In the genomic region with DNA sequence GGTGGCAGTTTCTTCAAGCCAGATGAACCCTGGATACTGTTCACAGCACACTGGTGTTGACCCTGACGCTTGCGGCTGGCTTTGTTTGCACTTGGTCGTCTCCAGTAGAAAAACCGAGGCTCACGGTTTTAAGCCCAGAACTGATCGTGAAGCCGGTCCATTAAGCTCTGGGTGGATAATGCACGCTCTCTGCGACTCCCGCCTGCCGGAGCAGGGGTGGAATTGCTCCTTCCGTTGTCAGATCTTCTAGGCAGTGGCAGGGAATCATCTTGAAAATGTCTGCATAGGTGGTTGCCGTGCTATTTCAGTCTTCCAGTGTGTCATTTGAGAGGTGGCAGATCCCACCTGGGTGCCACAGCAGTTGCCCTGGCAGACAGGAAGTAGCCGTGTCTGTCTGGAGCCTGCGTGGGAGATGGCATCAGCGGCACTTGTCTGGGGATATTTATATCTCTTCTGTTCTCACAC, we compare ENCODE assay signal across 8 cellular contexts. TPM values are rescaled to one million over a fixed set of nuclear protein-coding genes. Genes with fewer than 3 reads are reported as not detected.
DNase-seq lines count a peak whose midpoint lies in the region; ATAC-seq lines count a peak whose summit lies in the region.

No MANE protein-coding gene starts in this region.

- DNase-seq in T-helper 1 cell = peak in 4 of 5 donors; percentile 31 to 59 (median 34)
- DNase-seq in cerebellar cortex (ENCODE audit: low spot score) = peak; percentile 48
- peak; percentile 63 to 71 for DNase-seq in lung microvascular endothelial cell (ENCODE audit: low read depth in 2 of 2)
- peak; percentile 79 for DNase-seq in superior temporal gyrus (ENCODE audit: extremely low spot score)
- no peak for DNase-seq in NCI-H748 (lab: John Stamatoyannopoulos, UW; ENCODE audit: unreplicated experiment)
- DNase-seq in OCI-M2 (lab: John Stamatoyannopoulos, UW; ENCODE audit: unreplicated experiment) = no peak

- ATAC-seq in GM19438 (IDR thresholded peaks at IDR 0.05; ENCODE audit: low read depth, unreplicated experiment) (peak; percentile 32), HG03378 (IDR thresholded peaks at IDR 0.05; ENCODE audit: unreplicated experiment) (no peak)

RNA-seq across cellular contexts. Expression of a gene that starts 35.9 kb away (rescaled TPM):
- total RNA-seq in lung microvascular endothelial cell = 19.2 and 20.2 TPM in 2 replicates

RNA-seq across cellular contexts. Expression of a gene that starts 57.5 kb away (rescaled TPM):
- 16.3 and 17.7 TPM in 2 replicates for total RNA-seq in lung microvascular endothelial cell

Comparison
In these comparisons a context has a peak if more than half of its experiments do, and no peak if none do; other contexts are left out.
1. DNase-seq: peak in T-helper 1 cell (4 of 5), cerebellar cortex (single experiment), lung microvascular endothelial cell (2 of 2) and superior temporal gyrus (single experiment); none in NCI-H748 (single experiment) and OCI-M2 (single experiment).